Comparison of ENCODE assay signal across 8 cellular contexts in the genomic region with DNA sequence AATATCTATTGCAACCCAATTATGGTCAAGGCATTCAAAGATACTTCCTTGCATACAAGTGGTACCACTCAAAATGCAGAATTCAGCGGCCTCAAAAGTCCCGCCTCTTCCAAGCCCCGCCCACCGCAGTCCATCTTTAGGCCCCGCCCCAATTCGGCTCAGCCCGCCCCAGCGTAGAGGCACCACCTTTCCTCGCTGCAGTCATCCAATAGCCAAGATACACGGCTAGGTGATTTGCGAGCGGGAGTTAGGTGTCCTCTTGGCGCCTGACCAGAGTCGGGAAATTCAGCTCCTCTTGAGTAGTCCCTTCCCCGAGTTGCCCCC. TPM values are rescaled to one million over a fixed set of nuclear protein-coding genes. Genes with fewer than 3 reads are reported as not detected.
DNase-seq lines count a peak whose midpoint lies in the region; ATAC-seq and TF ChIP-seq lines count a peak whose summit lies in the region.

No MANE protein-coding gene starts in this region.

- H3K4me1 ChIP-seq in MM.1S (ENCODE audit: low read length) = peaks cover 9% of the 10 kb centered on the region
- peaks cover 0 to 22% (median 5%) of the 10 kb centered on the region in 3 donors for H3K4me1 ChIP-seq in gastroesophageal sphincter
- H3K4me1 ChIP-seq in testis = peaks cover 7% of the 10 kb centered on the region

- TF ChIP-seq CTCF in MM.1S (IDR thresholded peaks at IDR 0.05; ENCODE audit: low read length) = no peak
- no peak for TF ChIP-seq CTCF in gastroesophageal sphincter (IDR thresholded peaks at IDR 0.05)
- TF ChIP-seq CTCF in testis (IDR thresholded peaks at IDR 0.05) = no peak

- H3K27ac ChIP-seq in MM.1S (ENCODE audit: low read length) (peak overlapping the region; percentile 91), gastroesophageal sphincter (peak overlapping the region; percentile 55 to 86 (median 80)), testis (peak overlapping the region; percentile 23 to 86)

- no peaks in the 10 kb centered on the region for H3K36me3 ChIP-seq in H7 (replicated peaks; ENCODE audit: control insufficient read depth, insufficient read depth, low read length)
- H3K36me3 ChIP-seq in MM.1S (replicated peaks; ENCODE audit: insufficient read depth, low read length) = no peaks in the 10 kb centered on the region
- no peaks in the 10 kb centered on the region for H3K36me3 ChIP-seq in gastroesophageal sphincter
- no peaks in the 10 kb centered on the region for H3K36me3 ChIP-seq in testis (ENCODE audit: low read depth, missing control alignments)

- H3F3A ChIP-seq in MM.1S (ENCODE audit: insufficient read depth, low read length) = peaks cover 33% of the 10 kb centered on the region

- no peaks in the 10 kb centered on the region for H4K20me1 ChIP-seq in MM.1S (ENCODE audit: insufficient read depth, low read length)

- DNase-seq in Daoy (ENCODE audit: low read depth) = peak; percentile 86
- peak; percentile 94 for DNase-seq in H7
- DNase-seq in MM.1S = peak; percentile 93
- peak; percentile 74 for DNase-seq in SIG-M5 (lab: John Stamatoyannopoulos, UW)
- DNase-seq in activated naive CD4-positive, alpha-beta T cell (lab: John Stamatoyannopoulos, UW) = peak; percentile 88 to 94 (median 88)
- peak in 48 of 56 donors; percentile 75 to 97 (median 91) for DNase-seq in nucleus accumbens (lab: John Stamatoyannopoulos, UW)
- peak; percentile 94 for DNase-seq in testis

- peak overlapping the region; percentile 85 for H3K4me3 ChIP-seq in H7 (ENCODE audit: insufficient read depth, low read depth, low read length)
- H3K4me3 ChIP-seq in MM.1S (ENCODE audit: low read length) = peak overlapping the region; percentile 98
- H3K4me3 ChIP-seq in gastroesophageal sphincter = peak overlapping the region; percentile 88 to 89
- peak overlapping the region; percentile 80 to 95 for H3K4me3 ChIP-seq in testis

- no peaks in the 10 kb centered on the region for H3K9me3 ChIP-seq in MM.1S (replicated peaks; ENCODE audit: insufficient read depth, low read length)
- no peaks in the 10 kb centered on the region for H3K9me3 ChIP-seq in gastroesophageal sphincter
- no peaks in the 10 kb centered on the region for H3K9me3 ChIP-seq in testis

- peaks cover 2% of the 10 kb centered on the region; the same call in 1 of the 2 replicates for H3K27me3 ChIP-seq in H7 (ENCODE audit: control insufficient read depth, insufficient read depth, low read length)
- H3K27me3 ChIP-seq in MM.1S (replicated peaks; ENCODE audit: insufficient read depth, low read length) = no peaks in the 10 kb centered on the region
- peaks cover 23% of the 10 kb centered on the region for H3K27me3 ChIP-seq in gastroesophageal sphincter
- no peaks in the 10 kb centered on the region for H3K27me3 ChIP-seq in testis

- peak overlapping the region; percentile 99 for H3K9ac ChIP-seq in MM.1S (ENCODE audit: low read length)

- peak; percentile 91 for ATAC-seq in gastroesophageal sphincter

- no peaks in the 10 kb centered on the region for H3K9me2 ChIP-seq in MM.1S (replicated peaks; ENCODE audit: insufficient read depth, low read length)

- TF ChIP-seq EP300 in gastroesophageal sphincter (IDR thresholded peaks at IDR 0.05) = no peak

- H3K4me2 ChIP-seq in MM.1S (ENCODE audit: low read depth, low read length) = peak overlapping the region; percentile 58; the same call in 1 of the 2 replicates

- intact Hi-C loops in testis (cut with DNase I; ENCODE audit: low total_unique reads) = no loop called here

- H3K79me2 ChIP-seq in MM.1S (ENCODE audit: low read length) = peaks cover 47% of the 10 kb centered on the region

- 0% methylated on average over 4 of the region's 15 CpGs; no CpG with 5 or more reads in 1 of the 2 donors for WGBS in gastroesophageal sphincter (ENCODE audit: low coverage in 1 of 2), 2 donors
- WGBS in testis, 2 donors = 0 to 1% methylated on average over 10 to 15 of the region's 15 CpGs

- peak overlapping the region; percentile 73 for H2AFZ ChIP-seq in MM.1S (ENCODE audit: low read length)

- TF ChIP-seq POLR2A in gastroesophageal sphincter (IDR thresholded peaks at IDR 0.05) (no peak), testis (IDR thresholded peaks at IDR 0.05) (no peak)

RNA-seq across cellular contexts. Expression of a gene that starts 0.4 kb away (rescaled TPM):
- 49.7 and 62.1 TPM in 2 replicates for total RNA-seq in Daoy (2014; rRNA removed; shearing (Covaris generic))
- 17.4 and 26.9 TPM in 2 replicates for total RNA-seq in H7 (2014; rRNA removed; shearing (Covaris generic))
- total RNA-seq in gastroesophageal sphincter (10 to 100 TPM; 14.7 to 25.2 (median 21.6) TPM), testis (10 to 100 TPM; 27.1 to 38.3 TPM)
- polyA plus RNA-seq in testis (ENCODE audit: insufficient read depth, low read depth, low replicate concordance) = 64.3 TPM

Comparison
In these comparisons a context has a peak if more than half of its experiments do, and no peak if none do; other contexts are left out.
1. Peak in every context shown above with its lines: DNase-seq, ATAC-seq, H3K4me3 ChIP-seq and H3K27ac ChIP-seq.